8 cellular contexts compared by ENCODE assay signal in the genomic region with DNA sequence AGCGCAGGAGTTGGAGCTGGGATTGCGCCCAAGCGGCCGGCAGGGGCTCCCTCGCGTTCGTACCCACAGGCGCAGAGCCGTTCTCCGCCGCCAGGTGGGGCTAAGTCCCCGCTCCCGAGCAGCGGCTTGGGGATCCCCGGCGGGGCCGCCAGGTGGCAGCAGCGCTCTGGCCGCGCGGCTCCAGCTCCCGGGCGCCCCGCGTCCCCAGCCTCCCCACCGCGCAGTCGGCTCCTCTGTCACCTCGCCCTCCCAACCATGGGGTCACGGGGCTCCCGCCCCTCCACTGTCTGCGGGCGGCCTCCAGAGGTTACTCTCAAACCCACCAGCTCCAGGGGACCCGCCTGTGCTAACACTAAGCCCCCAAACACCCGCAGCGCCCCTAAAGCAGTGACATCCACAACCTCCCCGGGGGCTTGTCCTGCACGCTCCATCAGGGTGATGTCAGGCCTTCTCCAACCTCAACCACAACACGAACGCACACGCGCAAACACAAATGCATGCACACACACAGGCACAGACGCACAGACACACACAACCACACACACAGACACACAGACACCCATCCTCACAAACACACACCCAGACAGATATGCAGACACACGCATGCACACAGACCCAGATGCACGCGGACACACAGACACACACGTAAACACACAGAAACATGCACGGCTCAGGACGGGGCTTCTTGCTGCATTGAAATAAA. TPM values are rescaled to one million over a fixed set of nuclear protein-coding genes. Genes with fewer than 3 reads are reported as not detected.
DNase-seq lines count a peak whose midpoint lies in the region; ATAC-seq and TF ChIP-seq lines count a peak whose summit lies in the region.

No MANE protein-coding gene starts in this region.

- no peak for TF ChIP-seq POLR2A in thyroid gland (IDR thresholded peaks at IDR 0.05)

- no peaks in the 10 kb centered on the region for H3K9me3 Mint-ChIP-seq in activated T-helper 2 cell treated with anti-CD3 and anti-CD28 coated beads, Interferon-gamma antibody, Interleukin-2, Interleukin-4, amounts not matched to agents 10 μg/mL and 5 μg/mL and 100 μg/mL, durations not matched to agents 14 hours and 24 hours and 36 hours

- H3K4me3 Mint-ChIP-seq in activated T-helper 2 cell treated with anti-CD3 and anti-CD28 coated beads, Interferon-gamma antibody, Interleukin-2, Interleukin-4, amounts not matched to agents 10 μg/mL and 5 μg/mL and 100 μg/mL, durations not matched to agents 14 hours and 24 hours and 36 hours (ENCODE audit: low read depth), result no peak overlapping the region

- no peaks in the 10 kb centered on the region for H3K9me3 ChIP-seq in thyroid gland

- in situ Hi-C loops in Caki2 (cut with HindIII; ENCODE audit: low pct_unique_long_range_greater_than_20kb, low sequenced_read_pairs) (no loop called here), KBM-7 (cut with MboI; ENCODE audit: low pct_unique_long_range_greater_than_20kb, low sequenced_read_pairs) (loop anchor here (10.0 kb wide), 1 partner anchor 317 kb away; no protein-coding TSS in a partner anchor)

- no peaks in the 10 kb centered on the region for H3K36me3 Mint-ChIP-seq in activated T-helper 2 cell treated with anti-CD3 and anti-CD28 coated beads, Interferon-gamma antibody, Interleukin-2, Interleukin-4, amounts not matched to agents 10 μg/mL and 5 μg/mL and 100 μg/mL, durations not matched to agents 14 hours and 24 hours and 36 hours (ENCODE audit: low read depth)

- peaks cover 3 to 7% of the 10 kb centered on the region in 2 donors for H3K4me1 ChIP-seq in thyroid gland

- intact Hi-C loops in activated T-helper 2 cell treated with anti-CD3 and anti-CD28 coated beads, Interferon-gamma antibody, Interleukin-2, Interleukin-4, amounts not matched to agents 10 μg/mL and 5 μg/mL and 100 μg/mL, durations not matched to agents 14 hours and 24 hours and 36 hours (cut with micrococcal nuclease), result loop anchor here (2.0 to 5.0 kb wide), 3 partner anchors 221 to 369 kb away; no protein-coding TSS in a partner anchor
- intact Hi-C loops in thyroid gland (cut with DNase I), result loop anchor here (5.0 to 10.0 kb wide), 3 partner anchors 219 to 367 kb away; no protein-coding TSS in a partner anchor

- no peaks in the 10 kb centered on the region for H3K27me3 ChIP-seq in thyroid gland

- no peak overlapping the region for H3K27ac Mint-ChIP-seq in activated T-helper 2 cell treated with anti-CD3 and anti-CD28 coated beads, Interferon-gamma antibody, Interleukin-2, Interleukin-4, amounts not matched to agents 10 μg/mL and 5 μg/mL and 100 μg/mL, durations not matched to agents 14 hours and 24 hours and 36 hours

- H3K4me3 ChIP-seq in foreskin fibroblast (ENCODE audit: low read depth in 1 of 2, low read length in 2 of 2) (no peak overlapping the region), thyroid gland (replicated peaks in 1 of 3) (no peak overlapping the region)

- no peak overlapping the region for H3K27ac ChIP-seq in thyroid gland

- peak; percentile 100 for TF ChIP-seq CTCF in foreskin fibroblast (IDR thresholded peaks at IDR 0.05; ENCODE audit: low read depth, low read length)
- peak; percentile 99 to 100 (median 100) for TF ChIP-seq CTCF in thyroid gland (IDR thresholded peaks at IDR 0.05)

- peaks cover 10% of the 10 kb centered on the region for H3K27me3 Mint-ChIP-seq in activated T-helper 2 cell treated with anti-CD3 and anti-CD28 coated beads, Interferon-gamma antibody, Interleukin-2, Interleukin-4, amounts not matched to agents 10 μg/mL and 5 μg/mL and 100 μg/mL, durations not matched to agents 14 hours and 24 hours and 36 hours (ENCODE audit: low read depth)

- H3K4me1 Mint-ChIP-seq in activated T-helper 2 cell treated with anti-CD3 and anti-CD28 coated beads, Interferon-gamma antibody, Interleukin-2, Interleukin-4, amounts not matched to agents 10 μg/mL and 5 μg/mL and 100 μg/mL, durations not matched to agents 14 hours and 24 hours and 36 hours (ENCODE audit: low read depth), result peaks cover 3% of the 10 kb centered on the region

- WGBS in thyroid gland, 2 donors, result 22 to 58% methylated on average over 11 to 34 of the region's 49 CpGs

- DNase-seq in Caki2 (ENCODE audit: low read depth) (peak; percentile 69), KBM-7 (peak; percentile 79), RPMI8226 (peak; percentile 83), foreskin fibroblast (peak; percentile 54 to 88), occipital lobe (lab: John Stamatoyannopoulos, UW) (peak; percentile 69), thyroid gland (peak; percentile 75 to 79)
- DNase-seq in activated T-helper 2 cell treated with anti-CD3 and anti-CD28 coated beads, Interferon-gamma antibody, Interleukin-2, Interleukin-4, amounts not matched to agents 10 μg/mL and 5 μg/mL and 100 μg/mL, durations not matched to agents 14 hours and 24 hours and 36 hours (ENCODE audit: low spot score), result peak; percentile 78

- no peaks in the 10 kb centered on the region for H3K36me3 ChIP-seq in thyroid gland

- ATAC-seq in GM21515 (IDR thresholded peaks at IDR 0.05; ENCODE audit: unreplicated experiment), result peak; percentile 75

RNA-seq across cellular contexts. Expression of a gene that starts 18.4 kb away (rescaled TPM):
- 88.9 and 193 TPM in 2 replicates for total RNA-seq in Caki2 (2014; rRNA removed; shearing (Covaris generic); ENCODE audit: low replicate concordance)
- total RNA-seq in activated T-helper 2 cell treated with anti-CD3 and anti-CD28 coated beads, Interferon-gamma antibody, Interleukin-2, Interleukin-4, amounts not matched to agents 10 μg/mL and 5 μg/mL and 100 μg/mL, durations not matched to agents 14 hours and 24 hours and 36 hours, result 12.9 and 14.1 TPM in 2 replicates
- total RNA-seq in occipital lobe (85.5 TPM), thyroid gland (10 to 100 TPM; 28.4 to 97.1 (median 50.3) TPM)
